ENCODE assay signal across 13 cellular contexts in genomic region chrX:104098919-104099318, GRCh38. TPM values are rescaled to one million over a fixed set of nuclear protein-coding genes. Genes with fewer than 3 reads are reported as not detected.
A peak's percentile ranks its signal among the peaks of the same experiment; 100 is the strongest.
DNase-seq lines count a peak whose midpoint lies in the region; ATAC-seq, FAIRE-seq and TF ChIP-seq lines count a peak whose summit lies in the region.
"Had no signal": no experiment of that assay in that cellular context is flagged by ENCODE, and none has a peak within 500 bp of the region (broad histone marks: within the 10 kb centered on the region; RNA-seq: fewer than 3 reads in every experiment).

No MANE protein-coding gene starts in this region.

- DNase-seq in A549 (ENCODE audit: low read depth in 1 of 2, low spot score in 1 of 2) (no peak), Kasumi-1 (lab: John Stamatoyannopoulos, UW) (peak; percentile 4 to 9), cardiac fibroblast (ENCODE audit: low read depth in 2 of 2) (no peak), COLO668 (lab: John Stamatoyannopoulos, UW; ENCODE audit: unreplicated experiment) (no peak), GM13977 (ENCODE audit: low spot score) (no peak), brain microvascular endothelial cell (no peak)
- DNase-seq: SIG-M5 had no signal

- H3K27ac ChIP-seq in A549 (no peak overlapping the region), brain microvascular endothelial cell (no peak overlapping the region)
- H3K27ac ChIP-seq: RWPE1 had no signal

- TF ChIP-seq EP300 in A549 (IDR thresholded peaks at IDR 0.05): no peak

- H3K4me3 ChIP-seq in A549: no peak overlapping the region
- no peak overlapping the region for H3K4me3 ChIP-seq in GM12875 (ENCODE audit: low read depth, low read length)
- no peak overlapping the region for H3K4me3 ChIP-seq in cardiac fibroblast (replicated peaks in 1 of 2; ENCODE audit: low read depth in 2 of 2, low read length in 2 of 2)
- H3K4me3 ChIP-seq in brain microvascular endothelial cell (ENCODE audit: low read depth, low read length): no peak overlapping the region
- H3K4me3 ChIP-seq: K562 had no signal

- H3K4me1 ChIP-seq in A549: no peaks in the 10 kb centered on the region

- H3K4me2 ChIP-seq in A549: no peak overlapping the region

- TF ChIP-seq POLR2A in A549 (IDR thresholded peaks at IDR 0.05; ENCODE audit: low read length): no peak

- peak; percentile 97 for FAIRE-seq in A549 (lab: Jason Lieb, UNC)

- in situ Hi-C loops in GM13977 (cut with MboI; ENCODE audit: low pct_unique_long_range_greater_than_20kb, low sequenced_read_pairs, unreplicated experiment) (no loop called here), brain microvascular endothelial cell (cut with HindIII; ENCODE audit: low pct_ligation_motif_present, low sequenced_read_pairs) (no loop called here)

- POLR2A ChIA-PET in A549 (lab: Yijun Ruan, JAX): no interaction called here

- ATAC-seq in A549 (peak; percentile 64 to 74; a peak in 5 of 6 replicates), HG02759 (IDR thresholded peaks at IDR 0.05; ENCODE audit: unreplicated experiment) (no peak)

- no peak for TF ChIP-seq RAD21 in A549 (conservative IDR thresholded peaks at IDR 0.05 in 1 of 2, IDR thresholded peaks at IDR 0.05 in 1 of 2)

- no peaks in the 10 kb centered on the region for H3K27me3 ChIP-seq in brain microvascular endothelial cell (replicated peaks)

- TF ChIP-seq CTCF in A549 (IDR thresholded peaks at IDR 0.05): no peak
- 0 out of 2 replicates have a peak, but pooled peaks have one; percentile 3 for TF ChIP-seq CTCF in GM12875 (IDR thresholded peaks at IDR 0.05; ENCODE audit: borderline replicate concordance, insufficient read depth, low read depth, low read length)
- peak; percentile 1 for TF ChIP-seq CTCF in cardiac fibroblast (IDR thresholded peaks at IDR 0.05; ENCODE audit: low read depth, low read length)
- TF ChIP-seq CTCF in GM13977 (IDR thresholded peaks at IDR 0.05; ENCODE audit: extremely low read depth, insufficient read depth, missing control alignments): no peak
- TF ChIP-seq CTCF in brain microvascular endothelial cell (IDR thresholded peaks at IDR 0.05; ENCODE audit: low read depth, low read length, missing control alignments): no peak

- H3K36me3 ChIP-seq in brain microvascular endothelial cell (replicated peaks): no peaks in the 10 kb centered on the region

- H3K9me3 ChIP-seq in A549: no peaks in the 10 kb centered on the region

- CTCF ChIA-PET in A549 (lab: Yijun Ruan, JAX): interaction anchor here (1.0 to 3.6 kb wide), 3 partner anchors 13 to 38 kb away, joined by 3 to 18 read pairs (median 15); partner anchors contain the start of gene ZCCHC18

TF ChIP-seq in A549, 52 proteins besides CTCF, POLR2A, EP300 and RAD21:
- TF ChIP-seq FOSL2 (IDR thresholded peaks at IDR 0.05) (no peak), FOSL2 (CRISPR knock-in tag; IDR thresholded peaks at IDR 0.05) (no peak), MAX (IDR thresholded peaks at IDR 0.05) (no peak), TFCP2L1 (CRISPR knock-in tag; IDR thresholded peaks at IDR 0.05) (no peak), CBX8 (IDR thresholded peaks at IDR 0.05) (no peak), CHD2 (IDR thresholded peaks at IDR 0.05; ENCODE audit: low read length, partially characterized antibody) (no peak), GATA3 (IDR thresholded peaks at IDR 0.05; ENCODE audit: borderline replicate concordance) (no peak)
TF ChIP-seq in A549: peak in this region for 0.

RNA-seq across cellular contexts. Expression of gene ZCCHC18, which starts 13.4 kb away (rescaled TPM):
- polyA plus RNA-seq in A549 (2011; rRNA removed) (0.26 and 0.35 TPM in 2 replicates), A549 (2017; fragmentation: RNase III; extraction: RNeasy Plus Mini Kit Qiagen cat#74134 plus additional on column Dnase treatment) (0.14 to 0.22 TPM (median 0.19 TPM) in 3 replicates)
- 0.16 and 0.17 TPM in 2 replicates for polyA plus RNA-seq in A549 (2012; cell fraction: cytosol; rRNA removed)
- 0.05 and 0.19 TPM in 2 replicates for polyA plus RNA-seq in A549 (2012; cell fraction: nucleus; rRNA removed)
- not detected in 2 replicates for polyA minus RNA-seq in A549 (2011; rRNA and poly(A)+ RNA removed)
- polyA plus RNA-seq: K562 had no signal

RNA-seq across cellular contexts. Expression of gene TMSB15C, which starts 22.9 kb away (rescaled TPM):
- polyA plus RNA-seq in A549 (2011; rRNA removed) (0.81 and 1.1 TPM in 2 replicates), A549 (2017; fragmentation: RNase III; extraction: RNeasy Plus Mini Kit Qiagen cat#74134 plus additional on column Dnase treatment) (0.58 to 0.96 TPM (median 0.79 TPM) in 3 replicates)
- 0.17 and 0.22 TPM in 2 replicates for polyA plus RNA-seq in A549 (2012; cell fraction: cytosol; rRNA removed)
- 0.35 and 0.42 TPM in 2 replicates for polyA plus RNA-seq in A549 (2012; cell fraction: nucleus; rRNA removed)
- 0.15 and 0.25 TPM in 2 replicates for polyA minus RNA-seq in A549 (2011; rRNA and poly(A)+ RNA removed)

RNA-seq across cellular contexts. Expression of gene SLC25A53, which starts 57.9 kb away (rescaled TPM):
- 3.3 and 5.0 TPM in 2 replicates for polyA plus RNA-seq in A549 (2011; rRNA removed)
- polyA plus RNA-seq in A549 (2012; cell fraction: cytosol; rRNA removed): 3.9 and 4.3 TPM in 2 replicates
- 2.1 and 2.2 TPM in 2 replicates for polyA plus RNA-seq in A549 (2012; cell fraction: nucleus; rRNA removed)
- polyA plus RNA-seq in A549 (2017; fragmentation: RNase III; extraction: RNeasy Plus Mini Kit Qiagen cat#74134 plus additional on column Dnase treatment): 4.6 to 5.5 TPM (median 4.9 TPM) in 3 replicates
- polyA minus RNA-seq in A549 (2011; rRNA and poly(A)+ RNA removed): 3.0 and 5.0 TPM in 2 replicates

RNA-seq across cellular contexts. Expression of gene H2BW2, which starts 59.2 kb away (rescaled TPM):
- polyA plus RNA-seq in A549 (2011; rRNA removed) (not detected in 2 replicates), A549 (2017; fragmentation: RNase III; extraction: RNeasy Plus Mini Kit Qiagen cat#74134 plus additional on column Dnase treatment) (not detected in 3 replicates)
- not detected in 2 replicates for polyA plus RNA-seq in A549 (2012; cell fraction: cytosol; rRNA removed)
- polyA plus RNA-seq in A549 (2012; cell fraction: nucleus; rRNA removed): not detected in 2 replicates
- not detected in 2 replicates for polyA minus RNA-seq in A549 (2011; rRNA and poly(A)+ RNA removed)
- polyA plus RNA-seq: BJ; CD8-positive, alpha-beta memory T cell; K562 had no signal

Comparison
In these comparisons a context has a peak if more than half of its experiments do, and no peak if none do; other contexts are left out.
1. DNase-seq: peak in Kasumi-1 (2 of 2); none in A549 (0 of 2), cardiac fibroblast (0 of 2), COLO668 (single experiment), GM13977 (single experiment) and brain microvascular endothelial cell (single experiment).
2. CTCF ChIP-seq: peak in GM12875 (single experiment) and cardiac fibroblast (single experiment); none in A549 (single experiment), GM13977 (single experiment) and brain microvascular endothelial cell (single experiment).